ENCODE assay signal across 9 cellular contexts in the genomic region with DNA sequence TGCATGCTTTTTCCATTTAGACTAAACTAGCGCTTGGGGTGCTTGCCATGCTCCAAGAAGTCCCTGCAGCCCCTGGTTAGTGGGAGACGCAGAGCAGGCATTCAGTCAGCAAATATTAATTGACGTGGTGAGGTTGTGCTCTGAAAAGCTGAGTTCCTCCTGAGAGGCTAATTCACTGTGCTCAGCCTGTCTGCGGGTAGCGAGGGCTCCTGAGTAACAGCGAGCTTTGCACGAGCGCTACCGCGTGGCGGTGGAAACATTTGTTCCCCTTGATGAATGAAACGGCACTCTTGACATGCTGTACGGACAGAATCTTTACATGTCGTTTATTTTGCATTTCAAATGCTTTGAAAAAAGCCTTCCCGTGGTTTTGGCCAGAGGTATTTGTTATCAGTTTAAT.
DNase-seq lines count a peak whose midpoint lies in the region; ATAC-seq and TF ChIP-seq lines count a peak whose summit lies in the region.
"Had no signal": no experiment of that assay in that cellular context is flagged by ENCODE, and none has a peak within 500 bp of the region (broad histone marks: within the 10 kb centered on the region; RNA-seq: fewer than 3 reads in every experiment).

No MANE protein-coding gene starts in this region.

- no peak overlapping the region for H3K4me3 ChIP-seq in choroid plexus epithelial cell (ENCODE audit: low read depth, low read length)

- TF ChIP-seq CTCF in choroid plexus epithelial cell (conservative IDR thresholded peaks at IDR 0.05; ENCODE audit: low read depth, low read length) (peak; percentile 35), mesothelial cell of epicardium (IDR thresholded peaks at IDR 0.05; ENCODE audit: unreplicated experiment) (no peak)
- no peak for TF ChIP-seq CTCF in CD4-positive, alpha-beta T cell (IDR thresholded peaks at IDR 0.05)

- peaks cover 3% of the 10 kb centered on the region for H3K9me3 Mint-ChIP-seq in mesothelial cell of epicardium
- no peaks in the 10 kb centered on the region for H3K9me3 Mint-ChIP-seq in CD4-positive, alpha-beta T cell

- H3K27ac Mint-ChIP-seq in mesothelial cell of epicardium: peak overlapping the region; percentile 66
- H3K27ac Mint-ChIP-seq in CD4-positive, alpha-beta T cell: no peak overlapping the region

- peaks cover 38% of the 10 kb centered on the region for H3K4me1 Mint-ChIP-seq in mesothelial cell of epicardium
- H3K4me1 Mint-ChIP-seq in CD4-positive, alpha-beta T cell (ENCODE audit: low read depth): no peaks in the 10 kb centered on the region

- H3K4me3 Mint-ChIP-seq in mesothelial cell of epicardium: peak overlapping the region; percentile 18
- no peak overlapping the region for H3K4me3 Mint-ChIP-seq in CD4-positive, alpha-beta T cell

- H3K27me3 Mint-ChIP-seq in mesothelial cell of epicardium (ENCODE audit: low read depth): no peaks in the 10 kb centered on the region
- no peaks in the 10 kb centered on the region for H3K27me3 Mint-ChIP-seq in CD4-positive, alpha-beta T cell

- ATAC-seq in CD4-positive, alpha-beta T cell (ENCODE audit: poor library complexity): no peak
- ATAC-seq in activated CD4-positive, CD25-positive, alpha-beta regulatory T cell treated with anti-CD3 and anti-CD28 coated beads, Interleukin-2, amount 50 U/mL, for 24 hours: no peak
- ATAC-seq in HG02610 (IDR thresholded peaks at IDR 0.05; ENCODE audit: unreplicated experiment): no peak
- no peak for ATAC-seq in HG03135 (IDR thresholded peaks at IDR 0.05; ENCODE audit: unreplicated experiment)

- H3K36me3 Mint-ChIP-seq in mesothelial cell of epicardium: no peaks in the 10 kb centered on the region
- no peaks in the 10 kb centered on the region for H3K36me3 Mint-ChIP-seq in CD4-positive, alpha-beta T cell (ENCODE audit: low read depth)

- POLR2A ChIA-PET in CD4-positive, alpha-beta T cell (lab: Charles Lee): no interaction called here

- H3K9me3 ChIP-seq in CD4-positive, alpha-beta T cell (ENCODE audit: control insufficient read depth, low read length): no peaks in the 10 kb centered on the region
- H3K9me3 ChIP-seq: Caco-2 had no signal

- H3K27me3 ChIP-seq in CD4-positive, alpha-beta T cell (ENCODE audit: control insufficient read depth, insufficient read depth, low read length): no peaks in the 10 kb centered on the region

- peak; percentile 27 for DNase-seq in stimulated activated CD4-positive, alpha-beta T cell treated with anti-CD3 and anti-CD28 coated beads, Interleukin-1b, Interleukin-23, amount 100 ng/mL, for 48 hours
- DNase-seq in stimulated activated CD4-positive, alpha-beta T cell treated with anti-CD3 and anti-CD28 coated beads, Interleukin-4, amount 100 ng/mL, for 4 hours: no peak
- peak; percentile 50 for DNase-seq in choroid plexus epithelial cell (ENCODE audit: low read depth)
- DNase-seq in mesothelial cell of epicardium (ENCODE audit: low spot score in 2 of 2, unreplicated experiment in 2 of 2): no peak
- no peak for DNase-seq in CD4-positive, alpha-beta T cell
- DNase-seq: Caco-2 had no signal

- CTCF ChIA-PET in CD4-positive, alpha-beta T cell (lab: Charles Lee): no interaction called here

- H3K27ac ChIP-seq in CD4-positive, alpha-beta T cell (ENCODE audit: low read depth, low read length): no peak overlapping the region

- intact Hi-C loops in CD4-positive, alpha-beta T cell (cut with DNase I, micrococcal nuclease): no loop called here

Comparison
In these comparisons a context has a peak if more than half of its experiments do, and no peak if none do; other contexts are left out.
1. DNase-seq: peak in stimulated activated CD4-positive, alpha-beta T cell treated with anti-CD3 and anti-CD28 coated beads, Interleukin-1b, Interleukin-23, amount 100 ng/mL, for 48 hours (single experiment) and choroid plexus epithelial cell (single experiment); none in stimulated activated CD4-positive, alpha-beta T cell treated with anti-CD3 and anti-CD28 coated beads, Interleukin-4, amount 100 ng/mL, for 4 hours (0 of 2), mesothelial cell of epicardium (0 of 2) and CD4-positive, alpha-beta T cell (0 of 10).